8 cellular contexts compared by ENCODE assay signal in genomic region chr12:48189331-48190125, GRCh38. TPM values are rescaled to one million over a fixed set of nuclear protein-coding genes. Genes with fewer than 3 reads are reported as not detected.
A peak's percentile ranks its signal among the peaks of the same experiment; 100 is the strongest.
DNase-seq lines count a peak whose midpoint lies in the region; ATAC-seq and TF ChIP-seq lines count a peak whose summit lies in the region.

No MANE protein-coding gene starts in this region.

- POLR2A ChIA-PET in SK-N-SH (lab: Yijun Ruan, JAX) = no interaction called here

- H3K4me3 ChIP-seq in MM.1S (ENCODE audit: low read length) (no peak overlapping the region), SK-N-SH (ENCODE audit: low read depth in 2 of 2, low read length in 1 of 2) (no peak overlapping the region; a peak in 1 of 4 replicates), cardiac muscle cell (no peak overlapping the region)

- TF ChIP-seq EP300 in SK-N-SH (IDR thresholded peaks at IDR 0.05; ENCODE audit: borderline replicate concordance in 1 of 2, low read depth in 1 of 2, low read length in 1 of 2) = no peak

- no peaks in the 10 kb centered on the region for H3K36me3 ChIP-seq in MM.1S (replicated peaks; ENCODE audit: insufficient read depth, low read length)
- H3K36me3 ChIP-seq in SK-N-SH (replicated peaks in 1 of 2; ENCODE audit: control insufficient read depth in 1 of 2, insufficient read depth in 2 of 2, low read length in 1 of 2) = no peaks in the 10 kb centered on the region
- H3K36me3 ChIP-seq in cardiac muscle cell = no peaks in the 10 kb centered on the region

- H3K9me3 Mint-ChIP-seq in activated naive CD8-positive, alpha-beta T cell treated with anti-CD3 and anti-CD28 coated beads for 36 hours = no peaks in the 10 kb centered on the region

- TF ChIP-seq CTCF in MM.1S (IDR thresholded peaks at IDR 0.05; ENCODE audit: low read length) (peak; percentile 87), SK-N-SH (IDR thresholded peaks at IDR 0.05) (peak; percentile 86), cardiac muscle cell (IDR thresholded peaks at IDR 0.05; ENCODE audit: low read depth, low read length) (peak; percentile 88)

- ATAC-seq in GM18907 (IDR thresholded peaks at IDR 0.05; ENCODE audit: unreplicated experiment) (peak; percentile 71), HG03520 (IDR thresholded peaks at IDR 0.05; ENCODE audit: unreplicated experiment) (no peak)

- H3K27ac Mint-ChIP-seq in activated naive CD8-positive, alpha-beta T cell treated with anti-CD3 and anti-CD28 coated beads for 36 hours = no peak overlapping the region

- H3K4me3 Mint-ChIP-seq in activated naive CD8-positive, alpha-beta T cell treated with anti-CD3 and anti-CD28 coated beads for 36 hours = no peak overlapping the region

- H3K9me3 ChIP-seq in MM.1S (replicated peaks; ENCODE audit: insufficient read depth, low read length) (no peaks in the 10 kb centered on the region), SK-N-SH (no peaks in the 10 kb centered on the region), cardiac muscle cell (ENCODE audit: low read depth) (no peaks in the 10 kb centered on the region)

- WGBS in SK-N-SH (ENCODE audit: low lambda C conversion rate) = 36% methylated on average over 6 of the region's 6 CpGs

- peaks cover 26% of the 10 kb centered on the region for H3K27me3 Mint-ChIP-seq in activated naive CD8-positive, alpha-beta T cell treated with anti-CD3 and anti-CD28 coated beads for 36 hours

- peak; percentile 87 for TF ChIP-seq RAD21 in SK-N-SH (IDR thresholded peaks at IDR 0.05; ENCODE audit: low read length)

- H3K27ac ChIP-seq in MM.1S (ENCODE audit: low read length) = no peak overlapping the region
- H3K27ac ChIP-seq in SK-N-SH (ENCODE audit: low read depth in 2 of 2, low read length in 1 of 2) = no peak overlapping the region
- no peak overlapping the region for H3K27ac ChIP-seq in cardiac muscle cell

- H3K4me2 ChIP-seq in MM.1S (ENCODE audit: low read depth, low read length) (no peak overlapping the region), SK-N-SH (no peak overlapping the region)

- H2AFZ ChIP-seq in MM.1S (ENCODE audit: low read length) = no peak overlapping the region
- H2AFZ ChIP-seq in SK-N-SH (ENCODE audit: low read depth) = no peak overlapping the region

- CTCF ChIA-PET in SK-N-SH (lab: Yijun Ruan, JAX) = interaction anchor here (0.5 to 8.2 kb wide), 38 partner anchors 10 to 1059 kb away, joined by 3 to 90 read pairs (median 4); partner anchors contain the start of genes ASB8 and PFKM

- H3K4me1 ChIP-seq in MM.1S (ENCODE audit: low read length) (no peaks in the 10 kb centered on the region), SK-N-SH (ENCODE audit: control insufficient read depth in 1 of 2, insufficient read depth in 2 of 2, low read depth in 1 of 2, low read length in 1 of 2) (peaks cover 14 to 27% of the 10 kb centered on the region in 2 experiments), cardiac muscle cell (ENCODE audit: low read depth) (no peaks in the 10 kb centered on the region)

- H3F3A ChIP-seq in MM.1S (ENCODE audit: insufficient read depth, low read length) (no peaks in the 10 kb centered on the region), SK-N-SH (replicated peaks; ENCODE audit: insufficient read depth) (peaks cover 4% of the 10 kb centered on the region)

- H4K20me1 ChIP-seq in MM.1S (ENCODE audit: insufficient read depth, low read length) (no peaks in the 10 kb centered on the region), SK-N-SH (ENCODE audit: insufficient read depth) (no peaks in the 10 kb centered on the region)

- H3K27me3 ChIP-seq in MM.1S (replicated peaks; ENCODE audit: insufficient read depth, low read length) (peaks cover 11% of the 10 kb centered on the region), SK-N-SH (ENCODE audit: insufficient read depth) (no peaks in the 10 kb centered on the region), cardiac muscle cell (peaks cover 95% of the 10 kb centered on the region)

- DNase-seq in Ammon's horn (ENCODE audit: low spot score) (peak; percentile 81), MM.1S (peak; percentile 71), SK-N-SH (peak; percentile 66), cardiac muscle cell (ENCODE audit: low read depth in 1 of 2, low spot score in 1 of 2) (peak; percentile 68 to 82), putamen (ENCODE audit: low spot score) (peak; percentile 78)
- peak; percentile 46 for DNase-seq in activated naive CD8-positive, alpha-beta T cell treated with anti-CD3 and anti-CD28 coated beads for 36 hours

- no peaks in the 10 kb centered on the region for H3K79me2 ChIP-seq in MM.1S (ENCODE audit: low read length)
- H3K79me2 ChIP-seq in SK-N-SH (ENCODE audit: insufficient read depth) = no peaks in the 10 kb centered on the region

- H3K36me3 Mint-ChIP-seq in activated naive CD8-positive, alpha-beta T cell treated with anti-CD3 and anti-CD28 coated beads for 36 hours = no peaks in the 10 kb centered on the region

- H3K9ac ChIP-seq in MM.1S (ENCODE audit: low read length) (no peak overlapping the region), SK-N-SH (no peak overlapping the region)

- peaks cover 15% of the 10 kb centered on the region for H3K4me1 Mint-ChIP-seq in activated naive CD8-positive, alpha-beta T cell treated with anti-CD3 and anti-CD28 coated beads for 36 hours

- H3K9me2 ChIP-seq in MM.1S (replicated peaks; ENCODE audit: insufficient read depth, low read length) (no peaks in the 10 kb centered on the region), SK-N-SH (no peaks in the 10 kb centered on the region)

TF ChIP-seq in SK-N-SH, 30 proteins besides CTCF, POLR2A, EP300 and RAD21 (continues in another document):
- TF ChIP-seq MEF2A (IDR thresholded peaks at IDR 0.05; ENCODE audit: borderline replicate concordance, low read depth) (no peak), JUND (IDR thresholded peaks at IDR 0.05) (no peak), GATA2 (CRISPR knock-in tag; IDR thresholded peaks at IDR 0.05) (no peak; the same call in 1 of the 2 replicates), RXRA (IDR thresholded peaks at IDR 0.05; ENCODE audit: borderline replicate concordance, low read depth) (no peak), MXI1 (IDR thresholded peaks at IDR 0.05; ENCODE audit: low read depth, low read length) (peak; percentile 33; the same call in 1 of the 2 replicates), RCOR1 (IDR thresholded peaks at IDR 0.05; ENCODE audit: low read length) (0 out of 2 replicates have a peak, but pooled peaks have one; percentile 13), TCF12 (IDR thresholded peaks at IDR 0.05) (no peak), SMC3 (IDR thresholded peaks at IDR 0.05; ENCODE audit: low read depth, low read length) (peak; percentile 69), NFIC (IDR thresholded peaks at IDR 0.05; ENCODE audit: borderline replicate concordance) (no peak), TEAD4 (IDR thresholded peaks at IDR 0.05; ENCODE audit: borderline replicate concordance, insufficient read depth) (no peak), CHD2 (IDR thresholded peaks at IDR 0.05; ENCODE audit: low read length, partially characterized antibody) (peak; percentile 44)
- TF ChIP-seq, protein P1, sequence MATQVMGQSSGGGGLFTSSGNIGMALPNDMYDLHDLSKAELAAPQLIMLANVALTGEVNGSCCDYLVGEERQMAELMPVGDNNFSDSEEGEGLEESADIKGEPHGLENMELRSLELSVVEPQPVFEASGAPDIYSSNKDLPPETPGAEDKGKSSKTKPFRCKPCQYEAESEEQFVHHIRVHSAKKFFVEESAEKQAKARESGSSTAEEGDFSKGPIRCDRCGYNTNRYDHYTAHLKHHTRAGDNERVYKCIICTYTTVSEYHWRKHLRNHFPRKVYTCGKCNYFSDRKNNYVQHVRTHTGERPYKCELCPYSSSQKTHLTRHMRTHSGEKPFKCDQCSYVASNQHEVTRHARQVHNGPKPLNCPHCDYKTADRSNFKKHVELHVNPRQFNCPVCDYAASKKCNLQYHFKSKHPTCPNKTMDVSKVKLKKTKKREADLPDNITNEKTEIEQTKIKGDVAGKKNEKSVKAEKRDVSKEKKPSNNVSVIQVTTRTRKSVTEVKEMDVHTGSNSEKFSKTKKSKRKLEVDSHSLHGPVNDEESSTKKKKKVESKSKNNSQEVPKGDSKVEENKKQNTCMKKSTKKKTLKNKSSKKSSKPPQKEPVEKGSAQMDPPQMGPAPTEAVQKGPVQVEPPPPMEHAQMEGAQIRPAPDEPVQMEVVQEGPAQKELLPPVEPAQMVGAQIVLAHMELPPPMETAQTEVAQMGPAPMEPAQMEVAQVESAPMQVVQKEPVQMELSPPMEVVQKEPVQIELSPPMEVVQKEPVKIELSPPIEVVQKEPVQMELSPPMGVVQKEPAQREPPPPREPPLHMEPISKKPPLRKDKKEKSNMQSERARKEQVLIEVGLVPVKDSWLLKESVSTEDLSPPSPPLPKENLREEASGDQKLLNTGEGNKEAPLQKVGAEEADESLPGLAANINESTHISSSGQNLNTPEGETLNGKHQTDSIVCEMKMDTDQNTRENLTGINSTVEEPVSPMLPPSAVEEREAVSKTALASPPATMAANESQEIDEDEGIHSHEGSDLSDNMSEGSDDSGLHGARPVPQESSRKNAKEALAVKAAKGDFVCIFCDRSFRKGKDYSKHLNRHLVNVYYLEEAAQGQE (IDR thresholded peaks at IDR 0.05; ENCODE audit: low read depth, low read length) = no peak

RNA-seq across cellular contexts. Expression of gene CCDC184, which starts 6.1 kb away (rescaled TPM):
- polyA plus RNA-seq in SK-N-SH (2012; rRNA removed) = 4.2 and 5.8 TPM in 2 replicates
- 4.1 and 5.0 TPM in 2 replicates for polyA plus RNA-seq in SK-N-SH (2012; cell fraction: cytosol; rRNA removed)
- 3.5 and 4.3 TPM in 2 replicates for polyA plus RNA-seq in SK-N-SH (2012; cell fraction: nucleus; rRNA removed)
- total RNA-seq in activated naive CD8-positive, alpha-beta T cell treated with anti-CD3 and anti-CD28 coated beads for 36 hours = under 1 TPM; 0.33 to 0.36 TPM
- 0.45 and 1.7 TPM in 2 replicates for total RNA-seq in cardiac muscle cell
- not detected in 2 replicates for polyA plus RNA-seq in cardiac muscle cell

RNA-seq across cellular contexts. Expression of gene OR10AD1, which starts 13.6 kb away (rescaled TPM):
- not detected in 2 replicates for polyA plus RNA-seq in SK-N-SH (2012; rRNA removed)
- polyA plus RNA-seq in SK-N-SH (2012; cell fraction: cytosol; rRNA removed) = not detected in 2 replicates
- polyA plus RNA-seq in SK-N-SH (2012; cell fraction: nucleus; rRNA removed) = not detected in 2 replicates
- not detected for total RNA-seq in activated naive CD8-positive, alpha-beta T cell treated with anti-CD3 and anti-CD28 coated beads for 36 hours
- not detected in 2 replicates for total RNA-seq in cardiac muscle cell
- not detected in 2 replicates for polyA plus RNA-seq in cardiac muscle cell

RNA-seq across cellular contexts. Expression of gene ASB8, which starts 32.2 kb away (rescaled TPM):
- polyA plus RNA-seq in SK-N-SH (2012; rRNA removed) (13.8 and 16.9 TPM in 2 replicates), cardiac muscle cell (53.0 and 62.0 TPM in 2 replicates)
- 14.8 and 15.0 TPM in 2 replicates for polyA plus RNA-seq in SK-N-SH (2012; cell fraction: cytosol; rRNA removed)
- 13.5 and 24.6 TPM in 2 replicates for polyA plus RNA-seq in SK-N-SH (2012; cell fraction: nucleus; rRNA removed)
- total RNA-seq in activated naive CD8-positive, alpha-beta T cell treated with anti-CD3 and anti-CD28 coated beads for 36 hours = 10 to 100 TPM; 29.9 to 30.3 TPM
- total RNA-seq in cardiac muscle cell = 41.2 and 47.9 TPM in 2 replicates
